8 cellular contexts compared by ENCODE assay signal in the genomic region with DNA sequence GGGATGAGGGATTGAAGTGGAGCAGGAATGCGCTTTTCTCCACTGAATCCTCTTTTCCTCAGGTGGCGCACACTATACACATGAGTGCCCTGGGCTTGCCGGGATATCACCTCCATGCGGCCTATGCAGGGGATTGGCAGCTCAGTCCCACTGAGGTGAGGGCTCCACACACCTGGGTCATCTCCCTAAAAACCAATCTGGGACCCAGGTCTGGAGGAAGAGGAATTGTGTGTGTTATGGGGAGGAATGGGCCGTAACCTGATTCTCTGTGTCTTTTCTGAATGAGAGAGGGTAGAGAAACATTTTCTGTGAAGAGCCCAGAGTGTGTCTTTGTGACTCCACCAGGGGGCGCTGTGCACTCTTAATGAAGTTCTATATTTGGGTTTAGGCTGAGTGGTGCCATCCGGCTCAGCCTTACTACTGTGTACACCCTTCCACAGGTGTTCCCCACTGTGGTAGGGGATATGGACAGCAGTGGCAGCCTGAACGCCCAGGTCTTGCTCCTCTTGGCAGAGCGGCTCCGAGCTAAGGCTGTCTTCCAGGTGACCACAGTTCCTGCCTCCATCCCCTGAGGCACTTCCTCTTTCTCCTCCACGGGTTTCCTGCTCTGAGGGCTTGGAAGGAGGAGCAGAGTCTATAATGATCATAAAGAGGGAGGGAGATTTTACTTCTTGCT. TPM values are rescaled to one million over a fixed set of nuclear protein-coding genes. Genes with fewer than 3 reads are reported as not detected.
DNase-seq lines count a peak whose midpoint lies in the region; ATAC-seq and TF ChIP-seq lines count a peak whose summit lies in the region.

No MANE protein-coding gene starts in this region.

- peaks cover 0 to 37% (median 5%) of the 10 kb centered on the region in 4 donors for H3K4me1 ChIP-seq in right lobe of liver

- TF ChIP-seq POLR2A in right lobe of liver (IDR thresholded peaks at IDR 0.05) = peak; percentile 22

- H3K27ac Mint-ChIP-seq in activated CD4-positive, alpha-beta T cell treated with anti-CD3 and anti-CD28 coated beads, Interleukin-2, amount 10 ng/mL, durations not matched to agents 24 days and 14 days = peak overlapping the region; percentile 99
- peak overlapping the region; percentile 94 for H3K27ac Mint-ChIP-seq in dendritic cell treated with granulocyte-macrophage colony-stimulating factor and Interleukin-4, amounts not matched to agents 40 ng/mL and 50 ng/mL, for 4 days

- 16% methylated on average over 5 of the region's 11 CpGs for WGBS in right lobe of liver (ENCODE audit: insufficient coverage, low coverage, low lambda C conversion rate, missing lambda C conversion rate)

- peaks cover 18% of the 10 kb centered on the region for H3K36me3 Mint-ChIP-seq in activated CD4-positive, alpha-beta T cell treated with anti-CD3 and anti-CD28 coated beads, Interleukin-2, amount 10 ng/mL, durations not matched to agents 24 days and 14 days (ENCODE audit: low read depth)
- peaks cover 61% of the 10 kb centered on the region for H3K36me3 Mint-ChIP-seq in dendritic cell treated with granulocyte-macrophage colony-stimulating factor and Interleukin-4, amounts not matched to agents 40 ng/mL and 50 ng/mL, for 4 days (ENCODE audit: low read depth)

- H3K27me3 Mint-ChIP-seq in activated CD4-positive, alpha-beta T cell treated with anti-CD3 and anti-CD28 coated beads, Interleukin-2, amount 10 ng/mL, durations not matched to agents 24 days and 14 days = no peaks in the 10 kb centered on the region
- no peaks in the 10 kb centered on the region for H3K27me3 Mint-ChIP-seq in dendritic cell treated with granulocyte-macrophage colony-stimulating factor and Interleukin-4, amounts not matched to agents 40 ng/mL and 50 ng/mL, for 4 days

- no peaks in the 10 kb centered on the region for H3K9me3 Mint-ChIP-seq in activated CD4-positive, alpha-beta T cell treated with anti-CD3 and anti-CD28 coated beads, Interleukin-2, amount 10 ng/mL, durations not matched to agents 24 days and 14 days
- H3K9me3 Mint-ChIP-seq in dendritic cell treated with granulocyte-macrophage colony-stimulating factor and Interleukin-4, amounts not matched to agents 40 ng/mL and 50 ng/mL, for 4 days = no peaks in the 10 kb centered on the region

- peaks cover 0 to 40% (median 19%) of the 10 kb centered on the region in 4 donors for H3K36me3 ChIP-seq in right lobe of liver

- peaks cover 29% of the 10 kb centered on the region for H3K4me1 Mint-ChIP-seq in activated CD4-positive, alpha-beta T cell treated with anti-CD3 and anti-CD28 coated beads, Interleukin-2, amount 10 ng/mL, durations not matched to agents 24 days and 14 days
- H3K4me1 Mint-ChIP-seq in dendritic cell treated with granulocyte-macrophage colony-stimulating factor and Interleukin-4, amounts not matched to agents 40 ng/mL and 50 ng/mL, for 4 days (ENCODE audit: low read depth) = peaks cover 55% of the 10 kb centered on the region

- no peaks in the 10 kb centered on the region for H3K27me3 ChIP-seq in right lobe of liver

- ATAC-seq in GM18498 (IDR thresholded peaks at IDR 0.05; ENCODE audit: unreplicated experiment) (peak; percentile 38), HG03460 (IDR thresholded peaks at IDR 0.05; ENCODE audit: unreplicated experiment) (peak; percentile 38), right lobe of liver (peak; percentile 34 to 49 (median 37)), GM19324 (IDR thresholded peaks at IDR 0.05; ENCODE audit: low FRiP score, unreplicated experiment) (no peak)

- peak; percentile 92 for DNase-seq in NCI-H526 treated with DMSO at 0.1 percent for 48 hours (lab: John Stamatoyannopoulos, UW)
- DNase-seq in activated CD4-positive, alpha-beta T cell treated with anti-CD3 and anti-CD28 coated beads, Interleukin-2, amount 10 ng/mL, durations not matched to agents 24 days and 14 days = peak; percentile 96
- DNase-seq in right lobe of liver = peak; percentile 83 to 89 (median 85)
- peak; percentile 95 to 96 for DNase-seq in stimulated activated CD4-positive, alpha-beta T cell treated with anti-CD3 and anti-CD28 coated beads, Interleukin-2, amount 100 ng/mL, for 24 hours

- H3K27ac ChIP-seq in right lobe of liver = peak overlapping the region; percentile 53 to 73 (median 58)

- H3K9me3 ChIP-seq in right lobe of liver = no peaks in the 10 kb centered on the region

- intact Hi-C loops in activated CD4-positive, alpha-beta T cell treated with anti-CD3 and anti-CD28 coated beads, Interleukin-2, amount 10 ng/mL, durations not matched to agents 24 days and 14 days (cut with micrococcal nuclease) = loop anchor here (1.0 to 2.0 kb wide), 3 partner anchors 64 to 155 kb away; a partner anchor contains a TSS
- intact Hi-C loops in dendritic cell treated with granulocyte-macrophage colony-stimulating factor and Interleukin-4, amounts not matched to agents 40 ng/mL and 50 ng/mL, for 4 days (cut with micrococcal nuclease) = loop anchor here (1.0 to 5.0 kb wide), 4 partner anchors 63 to 155 kb away; a partner anchor contains a TSS
- intact Hi-C loops in right lobe of liver (cut with DNase I) = no loop called here

- H3K4me3 Mint-ChIP-seq in activated CD4-positive, alpha-beta T cell treated with anti-CD3 and anti-CD28 coated beads, Interleukin-2, amount 10 ng/mL, durations not matched to agents 24 days and 14 days = peak overlapping the region; percentile 99
- peak overlapping the region; percentile 61 for H3K4me3 Mint-ChIP-seq in dendritic cell treated with granulocyte-macrophage colony-stimulating factor and Interleukin-4, amounts not matched to agents 40 ng/mL and 50 ng/mL, for 4 days

- peak overlapping the region; percentile 61 to 73 (median 66) for H3K4me3 ChIP-seq in right lobe of liver

- peak; percentile 93 to 95 (median 93) for TF ChIP-seq CTCF in right lobe of liver (IDR thresholded peaks at IDR 0.05)

RNA-seq across cellular contexts. Expression of a gene that starts 1.5 kb away (rescaled TPM):
- 25.6 and 28.4 TPM in 2 replicates for total RNA-seq in activated CD4-positive, alpha-beta T cell treated with anti-CD3 and anti-CD28 coated beads, Interleukin-2, amount 10 ng/mL, durations not matched to agents 24 days and 14 days
- 10 to 100 TPM in 3 of 6 experiments, 1 to 10 TPM in 3; 4.3 to 18.5 (median 8.1) TPM for total RNA-seq in right lobe of liver

RNA-seq across cellular contexts. Expression of a gene that starts 3.9 kb away (rescaled TPM):
- total RNA-seq in activated CD4-positive, alpha-beta T cell treated with anti-CD3 and anti-CD28 coated beads, Interleukin-2, amount 10 ng/mL, durations not matched to agents 24 days and 14 days = not detected in 2 replicates
- over 10,000 TPM in 2 of 6 experiments, 1,000 to 10,000 TPM in 4; 3,802 to 16,527 (median 7,524) TPM for total RNA-seq in right lobe of liver

RNA-seq across cellular contexts. Expression of a gene that starts 10.7 kb away (rescaled TPM):
- not detected in 2 replicates for total RNA-seq in activated CD4-positive, alpha-beta T cell treated with anti-CD3 and anti-CD28 coated beads, Interleukin-2, amount 10 ng/mL, durations not matched to agents 24 days and 14 days
- total RNA-seq in right lobe of liver = 100 to 1,000 TPM in 3 of 6 experiments, 10 to 100 TPM in 3; 24.1 to 169 (median 85.7) TPM

RNA-seq across cellular contexts. Expression of a gene that starts 12.2 kb away (rescaled TPM):
- 0.63 TPM in 1 of 2 replicates, not detected in the other for total RNA-seq in activated CD4-positive, alpha-beta T cell treated with anti-CD3 and anti-CD28 coated beads, Interleukin-2, amount 10 ng/mL, durations not matched to agents 24 days and 14 days
- total RNA-seq in right lobe of liver = 10 to 100 TPM; 11.5 to 54.0 (median 19.0) TPM

RNA-seq across cellular contexts. Expression of a gene that starts 25.2 kb away (rescaled TPM):
- 88.4 and 89.6 TPM in 2 replicates for total RNA-seq in activated CD4-positive, alpha-beta T cell treated with anti-CD3 and anti-CD28 coated beads, Interleukin-2, amount 10 ng/mL, durations not matched to agents 24 days and 14 days
- total RNA-seq in right lobe of liver = 100 to 1,000 TPM in 5 of 6 experiments, 10 to 100 TPM in 1; 91.1 to 157 (median 107) TPM

Comparison
In these comparisons a context has a peak if more than half of its experiments do, and no peak if none do; other contexts are left out.
1. RNA of a gene that starts 3.9 kb away (total RNA-seq): 3,802 to 16,527 TPM in right lobe of liver; not detected in activated CD4-positive, alpha-beta T cell treated with anti-CD3 and anti-CD28 coated beads, Interleukin-2, amount 10 ng/mL, durations not matched to agents 24 days and 14 days; every median in the first group is over 1,000 times any median in the second.
2. RNA of a gene that starts 10.7 kb away (total RNA-seq): 24.1 to 169 TPM in right lobe of liver; not detected in activated CD4-positive, alpha-beta T cell treated with anti-CD3 and anti-CD28 coated beads, Interleukin-2, amount 10 ng/mL, durations not matched to agents 24 days and 14 days; every median in the first group is over 10 times any median in the second.
3. intact Hi-C loops: an anchor here in activated CD4-positive, alpha-beta T cell treated with anti-CD3 and anti-CD28 coated beads, Interleukin-2, amount 10 ng/mL, durations not matched to agents 24 days and 14 days (1.0 to 2.0 kb wide) and dendritic cell treated with granulocyte-macrophage colony-stimulating factor and Interleukin-4, amounts not matched to agents 40 ng/mL and 50 ng/mL, for 4 days (1.0 to 5.0 kb wide); none called in right lobe of liver.
4. Peak in every context shown above with its lines, with median percentiles within 50 percentile points of each other: DNase-seq.